Comparison of ENCODE assay signal across 10 cellular contexts in the genomic region with DNA sequence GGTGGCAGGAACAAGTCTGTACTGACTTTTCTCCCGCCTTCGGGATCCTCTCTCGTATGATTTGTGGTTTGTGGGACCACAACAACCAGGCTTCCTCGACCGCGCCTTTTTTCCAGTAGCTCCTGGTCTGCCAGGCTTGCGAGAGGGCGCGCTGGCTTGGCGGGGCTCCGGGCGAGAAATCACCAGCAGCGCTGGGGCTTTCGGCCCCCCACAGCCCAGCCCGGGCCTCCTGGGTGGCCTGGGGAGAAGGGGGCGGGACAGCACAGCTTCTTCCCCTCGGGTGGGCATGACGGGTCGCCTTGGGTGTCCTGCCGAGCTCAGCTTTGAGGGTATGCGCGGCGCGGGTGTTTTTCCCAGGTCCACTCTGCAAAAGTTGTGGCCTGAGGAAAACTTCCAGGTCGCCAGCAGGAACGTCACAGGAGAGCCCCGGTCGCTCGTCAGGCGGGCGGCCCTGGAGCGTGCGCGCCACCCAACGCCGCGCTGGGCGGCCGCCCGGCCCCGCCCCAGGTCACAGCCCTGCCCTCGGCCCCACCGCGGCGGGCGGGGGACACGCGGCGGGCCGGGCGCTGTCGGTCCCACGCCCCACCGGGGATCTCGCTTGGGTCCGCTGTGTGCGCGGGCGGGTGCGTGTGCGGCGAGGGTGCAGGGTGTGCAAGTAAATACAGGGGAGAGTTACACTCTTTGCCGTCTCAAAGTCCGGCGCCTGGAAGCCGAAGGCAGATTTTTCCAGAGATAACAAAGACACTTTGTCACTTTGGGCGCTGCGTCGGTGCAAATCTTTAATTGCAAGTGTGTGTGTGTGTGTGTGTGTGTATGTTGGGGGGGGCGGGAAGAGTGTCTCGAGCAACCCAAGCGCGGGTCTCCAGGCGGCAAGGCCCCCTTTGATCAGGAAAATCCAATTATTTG. TPM values are rescaled to one million over a fixed set of nuclear protein-coding genes. Genes with fewer than 3 reads are reported as not detected.
DNase-seq lines count a peak whose midpoint lies in the region; ATAC-seq and TF ChIP-seq lines count a peak whose summit lies in the region.
"Had no signal": no experiment of that assay in that cellular context is flagged by ENCODE, and none has a peak within 500 bp of the region (broad histone marks: within the 10 kb centered on the region; RNA-seq: fewer than 3 reads in every experiment).

No MANE protein-coding gene starts in this region.

- ATAC-seq in CD4-positive, CD25-positive, alpha-beta regulatory T cell (ENCODE audit: low read depth in 2 of 2): no peak
- ATAC-seq in activated CD8-positive, alpha-beta memory T cell treated with anti-CD3 and anti-CD28 coated beads, Interleukin-2, amount 10 ng/mL, durations not matched to agents 7 days and 5 days: peak; percentile 56
- ATAC-seq in gastroesophageal sphincter (peak; percentile 55), HG03175 (IDR thresholded peaks at IDR 0.05; ENCODE audit: unreplicated experiment) (no peak), GM18870 (IDR thresholded peaks at IDR 0.05; ENCODE audit: unreplicated experiment) (no peak)

- peaks cover 0 to 43% (median 11%) of the 10 kb centered on the region in 4 donors for H3K4me1 Mint-ChIP-seq in CD4-positive, CD25-positive, alpha-beta regulatory T cell
- H3K4me1 Mint-ChIP-seq in activated CD8-positive, alpha-beta memory T cell treated with anti-CD3 and anti-CD28 coated beads, Interleukin-2, amount 10 ng/mL, durations not matched to agents 7 days and 5 days: peaks cover 26% of the 10 kb centered on the region
- H3K4me1 Mint-ChIP-seq in progenitor cell of endocrine pancreas (ENCODE audit: low read depth): peaks cover 15% of the 10 kb centered on the region

- CTCF ChIA-PET in activated CD8-positive, alpha-beta memory T cell treated with anti-CD3 and anti-CD28 coated beads, Interleukin-2, amount 10 ng/mL, durations not matched to agents 7 days and 5 days (lab: Charles Lee): interaction anchor here (0.9 to 4.1 kb wide), 4 partner anchors 92 to 305 kb away, joined by 3 to 20 read pairs (median 10); a partner anchor contains a TSS

- peak overlapping the region; percentile 56 to 87 (median 84) for H3K4me3 Mint-ChIP-seq in CD4-positive, CD25-positive, alpha-beta regulatory T cell
- peak overlapping the region; percentile 74 for H3K4me3 Mint-ChIP-seq in activated CD8-positive, alpha-beta memory T cell treated with anti-CD3 and anti-CD28 coated beads, Interleukin-2, amount 10 ng/mL, durations not matched to agents 7 days and 5 days
- peak overlapping the region; percentile 72 for H3K4me3 Mint-ChIP-seq in progenitor cell of endocrine pancreas (ENCODE audit: low read depth)

- peaks cover 35% of the 10 kb centered on the region for H3K27me3 ChIP-seq in CD4-positive, CD25-positive, alpha-beta regulatory T cell (ENCODE audit: control insufficient read depth, insufficient read depth, low read length)
- H3K27me3 ChIP-seq in gastroesophageal sphincter: peaks cover 100% of the 10 kb centered on the region

- no peak overlapping the region for H3K27ac Mint-ChIP-seq in CD4-positive, CD25-positive, alpha-beta regulatory T cell
- no peak overlapping the region for H3K27ac Mint-ChIP-seq in activated CD8-positive, alpha-beta memory T cell treated with anti-CD3 and anti-CD28 coated beads, Interleukin-2, amount 10 ng/mL, durations not matched to agents 7 days and 5 days
- peak overlapping the region; percentile 92 for H3K27ac Mint-ChIP-seq in progenitor cell of endocrine pancreas

- H3K9me3 ChIP-seq in CD4-positive, CD25-positive, alpha-beta regulatory T cell (ENCODE audit: control insufficient read depth in 2 of 2, low read length in 2 of 2): no peaks in the 10 kb centered on the region
- no peaks in the 10 kb centered on the region for H3K9me3 ChIP-seq in gastroesophageal sphincter

- H3K36me3 ChIP-seq in CD4-positive, CD25-positive, alpha-beta regulatory T cell (ENCODE audit: control insufficient read depth, insufficient read depth, low read length): no peaks in the 10 kb centered on the region
- no peaks in the 10 kb centered on the region for H3K36me3 ChIP-seq in gastroesophageal sphincter

- H3K4me1 ChIP-seq in CD4-positive, CD25-positive, alpha-beta regulatory T cell (ENCODE audit: control insufficient read depth, insufficient read depth, low read length, poor library complexity, severe bottlenecking): peaks cover 50% of the 10 kb centered on the region
- H3K4me1 ChIP-seq in gastroesophageal sphincter: peaks cover 0 to 62% (median 30%) of the 10 kb centered on the region in 3 donors

- no peak overlapping the region for H3K27ac ChIP-seq in CD4-positive, CD25-positive, alpha-beta regulatory T cell (ENCODE audit: insufficient read depth, low read length, poor library complexity, severe bottlenecking)
- peak overlapping the region in 2 of 4 donors; percentile 6 to 31 for H3K27ac ChIP-seq in gastroesophageal sphincter

- TF ChIP-seq POLR2A in gastroesophageal sphincter (IDR thresholded peaks at IDR 0.05): no peak

- peaks cover 79% of the 10 kb centered on the region for H3K27me3 Mint-ChIP-seq in CD4-positive, CD25-positive, alpha-beta regulatory T cell
- H3K27me3 Mint-ChIP-seq in activated CD8-positive, alpha-beta memory T cell treated with anti-CD3 and anti-CD28 coated beads, Interleukin-2, amount 10 ng/mL, durations not matched to agents 7 days and 5 days: peaks cover 82% of the 10 kb centered on the region
- peaks cover 82% of the 10 kb centered on the region for H3K27me3 Mint-ChIP-seq in progenitor cell of endocrine pancreas

- peak in 1 of 3 donors; percentile 11 for DNase-seq in CD4-positive, CD25-positive, alpha-beta regulatory T cell
- DNase-seq in HK-2 (ENCODE audit: unreplicated experiment): peak; percentile 44
- no peak for DNase-seq in activated CD8-positive, alpha-beta memory T cell treated with anti-CD3 and anti-CD28 coated beads, Interleukin-2, amount 10 ng/mL, durations not matched to agents 7 days and 5 days
- DNase-seq in progenitor cell of endocrine pancreas (ENCODE audit: low spot score, unreplicated experiment): no peak
- DNase-seq in amniotic stem cell (lab: John Stamatoyannopoulos, UW): no peak

- peaks cover 0 to 10% (median 0%) of the 10 kb centered on the region in 7 donors for H3K9me3 Mint-ChIP-seq in CD4-positive, CD25-positive, alpha-beta regulatory T cell
- H3K9me3 Mint-ChIP-seq in activated CD8-positive, alpha-beta memory T cell treated with anti-CD3 and anti-CD28 coated beads, Interleukin-2, amount 10 ng/mL, durations not matched to agents 7 days and 5 days (ENCODE audit: low read depth): no peaks in the 10 kb centered on the region
- H3K9me3 Mint-ChIP-seq in progenitor cell of endocrine pancreas (ENCODE audit: low read depth): no peaks in the 10 kb centered on the region

- no peak for TF ChIP-seq EP300 in gastroesophageal sphincter (IDR thresholded peaks at IDR 0.05)

- TF ChIP-seq CTCF in gastroesophageal sphincter (IDR thresholded peaks at IDR 0.05) (no peak), progenitor cell of endocrine pancreas (IDR thresholded peaks at IDR 0.05; ENCODE audit: unreplicated experiment) (no peak)

- H3K36me3 Mint-ChIP-seq in CD4-positive, CD25-positive, alpha-beta regulatory T cell: no peaks in the 10 kb centered on the region
- peaks cover 5% of the 10 kb centered on the region for H3K36me3 Mint-ChIP-seq in activated CD8-positive, alpha-beta memory T cell treated with anti-CD3 and anti-CD28 coated beads, Interleukin-2, amount 10 ng/mL, durations not matched to agents 7 days and 5 days
- no peaks in the 10 kb centered on the region for H3K36me3 Mint-ChIP-seq in progenitor cell of endocrine pancreas (ENCODE audit: insufficient read depth)

- peak overlapping the region; percentile 63 for H3K4me3 ChIP-seq in CD4-positive, CD25-positive, alpha-beta regulatory T cell (ENCODE audit: low read depth, low read length)
- H3K4me3 ChIP-seq in gastroesophageal sphincter: peak overlapping the region; percentile 42 to 57

- WGBS in gastroesophageal sphincter (ENCODE audit: low coverage in 1 of 2), 2 donors: 0% methylated on average over 4 to 7 of the region's 74 CpGs

RNA-seq across cellular contexts. Expression of a gene that starts 0.7 kb away (rescaled TPM):
- not detected for total RNA-seq in CD4-positive, CD25-positive, alpha-beta regulatory T cell
- not detected for polyA plus RNA-seq in CD4-positive, CD25-positive, alpha-beta regulatory T cell
- total RNA-seq in activated CD8-positive, alpha-beta memory T cell treated with anti-CD3 and anti-CD28 coated beads, Interleukin-2, amount 10 ng/mL, durations not matched to agents 7 days and 5 days: not detected
- total RNA-seq in gastroesophageal sphincter (under 1 TPM in 3 of 4 donors, not detected in 1; 0.13 to 0.92 (median 0.39) TPM), progenitor cell of endocrine pancreas (0.60 and 1.9 TPM in 2 replicates)
- total RNA-seq: HT1080, myocyte had no signal

RNA-seq across cellular contexts. Expression of a gene that starts 55.8 kb away (rescaled TPM):
- not detected for total RNA-seq in CD4-positive, CD25-positive, alpha-beta regulatory T cell
- not detected for polyA plus RNA-seq in CD4-positive, CD25-positive, alpha-beta regulatory T cell
- not detected for total RNA-seq in activated CD8-positive, alpha-beta memory T cell treated with anti-CD3 and anti-CD28 coated beads, Interleukin-2, amount 10 ng/mL, durations not matched to agents 7 days and 5 days
- total RNA-seq in gastroesophageal sphincter (not detected), progenitor cell of endocrine pancreas (0.91 and 1.1 TPM in 2 replicates)
- total RNA-seq: HT1080, myocyte had no signal

Comparison
In these comparisons a context has a peak if more than half of its experiments do, and no peak if none do; other contexts are left out.
1. ATAC-seq: peak in activated CD8-positive, alpha-beta memory T cell treated with anti-CD3 and anti-CD28 coated beads, Interleukin-2, amount 10 ng/mL, durations not matched to agents 7 days and 5 days (single experiment) and gastroesophageal sphincter (single experiment); none in CD4-positive, CD25-positive, alpha-beta regulatory T cell (0 of 2), HG03175 (single experiment) and GM18870 (single experiment).
2. Peak in every context shown above with its lines, with median percentiles within 50 percentile points of each other: H3K4me3 Mint-ChIP-seq.